In the genomic region with DNA sequence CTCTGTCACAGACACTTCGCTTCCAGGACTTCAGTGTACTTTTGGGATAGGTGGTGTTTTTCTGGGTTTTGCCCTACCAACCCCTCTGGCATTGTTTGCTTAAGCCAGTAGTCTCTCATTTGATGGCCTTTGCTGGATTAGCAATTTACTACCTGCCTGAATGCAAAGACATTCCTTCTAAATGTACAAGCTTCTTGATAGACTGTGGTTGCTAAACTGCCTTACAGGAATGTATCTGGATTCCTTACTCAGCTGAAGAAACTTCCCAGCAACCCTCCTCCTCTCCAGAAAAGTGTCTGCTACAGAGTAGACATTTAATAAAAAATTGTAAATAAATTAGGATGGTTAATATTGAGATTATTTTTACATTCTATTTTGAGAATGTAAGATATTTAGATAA, we compare ENCODE assay signal across 25 cellular contexts.
A peak's percentile ranks its signal among the peaks of the same experiment; 100 is the strongest.
DNase-seq lines count a peak whose midpoint lies in the region; ATAC-seq lines count a peak whose summit lies in the region.
"Had no signal": no experiment of that assay in that cellular context is flagged by ENCODE, and none has a peak within 500 bp of the region (broad histone marks: within the 10 kb centered on the region; RNA-seq: fewer than 3 reads in every experiment).

No MANE protein-coding gene starts in this region.

- H3K18ac ChIP-seq in mesenchymal stem cell (ENCODE audit: low read depth in 1 of 2, low read length in 2 of 2) = no peak overlapping the region

- H2BK12ac ChIP-seq in mesenchymal stem cell (ENCODE audit: low read length in 2 of 2) = no peak overlapping the region

- H3K79me1 ChIP-seq in mesenchymal stem cell (replicated peaks; ENCODE audit: low read length, poor library complexity, severe bottlenecking) = no peaks in the 10 kb centered on the region

- H3K27ac ChIP-seq in mesenchymal stem cell (ENCODE audit: low read length, poor library complexity, severe bottlenecking) = peak overlapping the region; percentile 97
- H3K27ac ChIP-seq: 22Rv1, body of pancreas, epithelial cell of prostate, left lung, prostate gland, testis had no signal

- H3K4me3 ChIP-seq in mesenchymal stem cell (ENCODE audit: insufficient read depth in 1 of 2, low read depth in 1 of 2, low read length in 2 of 2) = no peak overlapping the region
- H3K4me3 ChIP-seq: body of pancreas, GM12878, left lung, prostate gland, testis had no signal

- ATAC-seq in HG03095 (IDR thresholded peaks at IDR 0.05; ENCODE audit: unreplicated experiment) = no peak
- ATAC-seq: body of pancreas; GM12878; left lung; stimulated activated naive CD8-positive, alpha-beta T cell treated with anti-CD3 and anti-CD28 coated beads, Interleukin-15, Interleukin-2, amounts not matched to agents 100 U/mL and 50 U/mL, for 24 hours; T-helper 17 cell had no signal

- peak overlapping the region; percentile 94 for H2AK5ac ChIP-seq in mesenchymal stem cell (ENCODE audit: low read length, severe bottlenecking)

- no peaks in the 10 kb centered on the region for H3K36me3 ChIP-seq in mesenchymal stem cell (ENCODE audit: control insufficient read depth in 1 of 2, insufficient read depth in 2 of 2, low read depth in 1 of 2, low read length in 2 of 2)
- H3K36me3 ChIP-seq: left lung, prostate gland had no signal

- H4K91ac ChIP-seq in mesenchymal stem cell (ENCODE audit: low read length) = no peak overlapping the region

- H2BK5ac ChIP-seq in mesenchymal stem cell (ENCODE audit: low read depth, low read length, poor library complexity, severe bottlenecking) = peak overlapping the region; percentile 76

- H3K9me3 ChIP-seq in mesenchymal stem cell (ENCODE audit: control insufficient read depth, low read length) = peaks cover 9% of the 10 kb centered on the region
- H3K9me3 ChIP-seq: body of pancreas, prostate gland, testis had no signal

- H3K4ac ChIP-seq in mesenchymal stem cell (ENCODE audit: low read depth in 1 of 2, low read length in 2 of 2) = no peak overlapping the region

- WGBS in mesenchymal stem cell = no CpG with 5 or more reads among the region's 1 CpG

- H3K14ac ChIP-seq in mesenchymal stem cell (ENCODE audit: low read length in 2 of 2) = no peak overlapping the region

- no peak overlapping the region for H3K23ac ChIP-seq in mesenchymal stem cell (ENCODE audit: low read length in 2 of 2)

- no peak overlapping the region for H2BK15ac ChIP-seq in mesenchymal stem cell (ENCODE audit: low read depth, poor library complexity, severe bottlenecking)

- no peak overlapping the region for H3K9ac ChIP-seq in mesenchymal stem cell (ENCODE audit: low read length)

- no peak overlapping the region for H3K4me2 ChIP-seq in mesenchymal stem cell (ENCODE audit: low read length, poor library complexity, severe bottlenecking)

- no peak overlapping the region for H2AFZ ChIP-seq in mesenchymal stem cell (ENCODE audit: low read depth, low read length)

- no peaks in the 10 kb centered on the region for H3K27me3 ChIP-seq in mesenchymal stem cell (ENCODE audit: control insufficient read depth in 1 of 2, insufficient read depth in 1 of 2, low read length in 2 of 2)
- H3K27me3 ChIP-seq: body of pancreas, left lung, testis had no signal

- DNase-seq in NCI-H146 (lab: John Stamatoyannopoulos, UW) = peak; percentile 25
- no peak for DNase-seq in NCI-H146 treated with DMSO at 0.1 percent for 48 hours (lab: John Stamatoyannopoulos, UW; ENCODE audit: unreplicated experiment)
- DNase-seq in fibroblast of peridontal ligament (ENCODE audit: extremely low read depth) = peak; percentile 1
- no peak for DNase-seq in mesenchymal stem cell
- DNase-seq in activated CD4-positive, alpha-beta T cell treated with anti-CD3 and anti-CD28 coated beads for 4 hours = no peak
- no peak for DNase-seq in NCI-H128 (lab: John Stamatoyannopoulos, UW; ENCODE audit: unreplicated experiment)
- DNase-seq in cerebellar cortex (ENCODE audit: low spot score) = no peak
- DNase-seq: activated CD4-positive, CD25-positive, alpha-beta regulatory T cell treated with anti-CD3 and anti-CD28 coated beads, Interleukin-2, amount 50 U/mL, for 72 hours; activated CD8-positive, alpha-beta memory T cell treated with anti-CD3 and anti-CD28 coated beads for 24 hours; activated gamma-delta T cell; activated naive CD8-positive, alpha-beta T cell treated with anti-CD3 and anti-CD28 coated beads, Interleukin-2, amount 10 ng/mL, durations not matched to agents 7 days and 5 days; body of pancreas; effector CD4-positive, alpha-beta T cell; head of caudate nucleus; left lung; NCI-H774; nucleus accumbens; stimulated activated naive CD8-positive, alpha-beta T cell treated with anti-CD3 and anti-CD28 coated beads, Interleukin-15, Interleukin-2, amounts not matched to agents 100 U/mL and 50 U/mL, for 24 hours; T-helper 17 cell; testis had no signal

- no peak overlapping the region for H4K8ac ChIP-seq in mesenchymal stem cell (ENCODE audit: low read length)

- H2BK120ac ChIP-seq in mesenchymal stem cell (ENCODE audit: low read depth, low read length) = no peak overlapping the region

- no peaks in the 10 kb centered on the region for H3K4me1 ChIP-seq in mesenchymal stem cell (ENCODE audit: control insufficient read depth, insufficient read depth, low read depth, low read length)
- H3K4me1 ChIP-seq: body of pancreas, left lung, prostate gland, testis had no signal

Comparison
In these comparisons a context has a peak if more than half of its experiments do, and no peak if none do; other contexts are left out.
1. DNase-seq: peak in NCI-H146 (single experiment) and fibroblast of peridontal ligament (single experiment); none in NCI-H146 treated with DMSO at 0.1 percent for 48 hours (single experiment), mesenchymal stem cell (single experiment), activated CD4-positive, alpha-beta T cell treated with anti-CD3 and anti-CD28 coated beads for 4 hours (0 of 2), NCI-H128 (single experiment) and cerebellar cortex (single experiment).